Comparison of ENCODE assay signal across 1 cellular context in genomic region chrX:23841847-23842522, GRCh38.
TF ChIP-seq lines count a peak whose summit lies in the region.

No MANE protein-coding gene starts in this region.

TF ChIP-seq in HepG2, 621 proteins besides CTCF, POLR2A, EP300 and RAD21 (continued from another document and continues in another):
- TF ChIP-seq ZNF350 (CRISPR knock-in tag; IDR thresholded peaks at IDR 0.05; ENCODE audit: borderline replicate concordance, low read depth) (peak; percentile 48; the same call in 1 of the 2 replicates), MAFF (IDR thresholded peaks at IDR 0.05; ENCODE audit: low read depth, low read length) (no peak), NR2C2 (CRISPR knock-in tag; IDR thresholded peaks at IDR 0.05; ENCODE audit: borderline replicate concordance) (0 out of 2 replicates have a peak, but pooled peaks have one; percentile 22), SOX13 (IDR thresholded peaks at IDR 0.05) (peak; percentile 52), SOX13 (CRISPR knock-in tag; conservative IDR thresholded peaks at IDR 0.05 in 1 of 2, IDR thresholded peaks at IDR 0.05 in 1 of 2) (peak in 1 of 2 experiments; percentile 81; a peak in 2 of 4 replicates), AHR (CRISPR knock-in tag; IDR thresholded peaks at IDR 0.05) (no peak), SALL2 (CRISPR knock-in tag; IDR thresholded peaks at IDR 0.05) (no peak), ARNTL (CRISPR knock-in tag; IDR thresholded peaks at IDR 0.05) (no peak), REST (IDR thresholded peaks at IDR 0.05; ENCODE audit: borderline replicate concordance in 1 of 2, low read depth in 1 of 2, low read length in 2 of 2) (no peak; a peak in 1 of 4 replicates), NAIF1 (CRISPR knock-in tag; IDR thresholded peaks at IDR 0.05; ENCODE audit: borderline replicate concordance) (no peak), ZNF746 (CRISPR knock-in tag; IDR thresholded peaks at IDR 0.05) (no peak; the same call in 1 of the 2 replicates), ZNF577 (CRISPR knock-in tag; IDR thresholded peaks at IDR 0.05; ENCODE audit: borderline replicate concordance, low read depth) (no peak), SP2 (CRISPR knock-in tag; IDR thresholded peaks at IDR 0.05) (no peak), ZNF768 (CRISPR knock-in tag; IDR thresholded peaks at IDR 0.05) (no peak), ZNF740 (CRISPR knock-in tag; IDR thresholded peaks at IDR 0.05) (no peak), NBN (conservative IDR thresholded peaks at IDR 0.05) (no peak), NFE2 (CRISPR knock-in tag; IDR thresholded peaks at IDR 0.05) (no peak), TERF1 (CRISPR knock-in tag; IDR thresholded peaks at IDR 0.05) (no peak), SALL1 (CRISPR knock-in tag; IDR thresholded peaks at IDR 0.05) (peak; percentile 85), TAF1 (CRISPR knock-in tag; IDR thresholded peaks at IDR 0.05) (no peak), SMAD1 (CRISPR knock-in tag; IDR thresholded peaks at IDR 0.05; ENCODE audit: borderline replicate concordance, low read depth) (no peak), ZNF761 (CRISPR knock-in tag; conservative IDR thresholded peaks at IDR 0.05) (0 out of 2 replicates have a peak, but pooled peaks have one; percentile 32), FOXJ3 (CRISPR knock-in tag; IDR thresholded peaks at IDR 0.05; ENCODE audit: borderline replicate concordance) (peak; percentile 55; the same call in 1 of the 2 replicates), ZNF7 (CRISPR knock-in tag; IDR thresholded peaks at IDR 0.05) (no peak), THAP11 (CRISPR knock-in tag; IDR thresholded peaks at IDR 0.05) (0 out of 2 replicates have a peak, but pooled peaks have one; percentile 40), ZNF543 (CRISPR knock-in tag; IDR thresholded peaks at IDR 0.05) (no peak), TCF7 (IDR thresholded peaks at IDR 0.05; ENCODE audit: low read depth) (peak; percentile 92), STAT6 (CRISPR knock-in tag; IDR thresholded peaks at IDR 0.05; ENCODE audit: borderline replicate concordance) (no peak), YEATS4 (CRISPR knock-in tag; IDR thresholded peaks at IDR 0.05; ENCODE audit: borderline replicate concordance) (no peak), RBM22 (optimal IDR thresholded peaks at IDR 0.05; ENCODE audit: low read length) (no peak), ZNF674 (CRISPR knock-in tag; IDR thresholded peaks at IDR 0.05; ENCODE audit: low read depth) (no peak), CREM (IDR thresholded peaks at IDR 0.05) (peak; percentile 80; the same call in 1 of the 2 replicates), CREM (CRISPR knock-in tag; IDR thresholded peaks at IDR 0.05) (no peak), NR2F6 (IDR thresholded peaks at IDR 0.05) (peak; percentile 81), NR2F6 (CRISPR knock-in tag; IDR thresholded peaks at IDR 0.05) (peak; percentile 81), SCMH1 (CRISPR knock-in tag; IDR thresholded peaks at IDR 0.05; ENCODE audit: borderline replicate concordance) (no peak), CC2D1A (CRISPR knock-in tag; IDR thresholded peaks at IDR 0.05) (no peak), SP4 (CRISPR knock-in tag; IDR thresholded peaks at IDR 0.05) (no peak; the same call in 1 of the 2 replicates), ZNF362 (CRISPR knock-in tag; IDR thresholded peaks at IDR 0.05; ENCODE audit: borderline replicate concordance) (0 out of 2 replicates have a peak, but pooled peaks have one; percentile 68), NR1H2 (CRISPR knock-in tag; IDR thresholded peaks at IDR 0.05; ENCODE audit: borderline replicate concordance, low read depth) (no peak), POLR2AphosphoS5 (IDR thresholded peaks at IDR 0.05; ENCODE audit: low read depth, low read length) (no peak), DMTF1 (CRISPR knock-in tag; IDR thresholded peaks at IDR 0.05) (no peak), MEIS1 (CRISPR knock-in tag; IDR thresholded peaks at IDR 0.05; ENCODE audit: borderline replicate concordance) (no peak), PATZ1 (CRISPR knock-in tag; IDR thresholded peaks at IDR 0.05) (peak; percentile 36; the same call in 1 of the 2 replicates), RARA (CRISPR knock-in tag; IDR thresholded peaks at IDR 0.05) (peak; percentile 80), MAFK (conservative IDR thresholded peaks at IDR 0.05 in 1 of 2, IDR thresholded peaks at IDR 0.05 in 1 of 2; ENCODE audit: low read length in 2 of 2) (no peak), POGK (CRISPR knock-in tag; conservative IDR thresholded peaks at IDR 0.05) (peak; percentile 97), IRF1 (CRISPR knock-in tag; IDR thresholded peaks at IDR 0.05; ENCODE audit: low read depth) (no peak), IRF9 (CRISPR knock-in tag; IDR thresholded peaks at IDR 0.05; ENCODE audit: borderline replicate concordance) (no peak), ZMAT5 (CRISPR knock-in tag; IDR thresholded peaks at IDR 0.05; ENCODE audit: borderline replicate concordance, low read depth) (no peak), U2AF1 (optimal IDR thresholded peaks at IDR 0.05; ENCODE audit: low read depth, low read length) (no peak)
